Comparison of ENCODE assay signal across 13 cellular contexts in the genomic region with DNA sequence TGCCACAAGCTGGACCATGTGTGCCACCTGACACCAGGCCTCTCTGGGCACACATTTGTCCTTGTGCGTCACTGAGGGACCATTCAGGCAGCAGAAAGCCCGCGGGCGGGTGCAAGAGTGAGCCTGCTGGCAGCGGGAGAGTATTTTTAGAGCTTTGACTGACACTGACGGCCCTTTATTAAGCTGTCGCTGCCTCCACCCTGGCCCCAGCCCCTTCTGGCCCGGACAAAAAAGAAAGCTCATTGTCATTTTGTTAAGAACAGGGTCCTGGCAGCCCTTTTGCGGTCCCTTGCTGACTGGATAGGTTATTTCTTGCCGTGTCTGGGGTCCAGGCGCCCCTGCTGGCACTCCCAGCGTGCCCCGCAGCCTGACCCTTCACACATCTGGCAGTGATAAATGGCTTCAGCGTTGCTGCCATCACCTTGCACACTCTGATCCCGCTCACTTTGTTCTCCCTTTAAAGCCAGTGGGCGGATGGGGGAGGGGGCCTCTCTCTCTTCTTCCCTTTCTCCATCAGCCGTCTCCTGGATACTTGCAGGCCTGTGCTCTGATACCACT.
DNase-seq lines count a peak whose midpoint lies in the region; ATAC-seq and TF ChIP-seq lines count a peak whose summit lies in the region.
"Had no signal": no experiment of that assay in that cellular context is flagged by ENCODE, and none has a peak within 500 bp of the region (broad histone marks: within the 10 kb centered on the region; RNA-seq: fewer than 3 reads in every experiment).

No MANE protein-coding gene starts in this region.

- DNase-seq in C1 segment of cervical spinal cord (lab: John Stamatoyannopoulos, UW) = peak in 8 of 14 donors; percentile 15 to 66 (median 26)
- DNase-seq in NCI-H510A treated with DMSO at 0.1 percent for 48 hours (lab: John Stamatoyannopoulos, UW) = peak; percentile 68
- DNase-seq in glutamatergic neuron = peak; percentile 41
- DNase-seq in neuronal stem cell (ENCODE audit: low spot score) = no peak
- no peak for DNase-seq in activated CD8-positive, alpha-beta T cell treated with anti-CD3 and anti-CD28 coated beads for 36 hours
- no peak for DNase-seq in ACHN
- no peak for DNase-seq in cerebellum (ENCODE audit: low spot score)
- DNase-seq: activated gamma-delta T cell treated with Interleukin-2 at 50 U/mL for 16 hours; HFFc6; lower lobe of right lung; NCI-H1694; stimulated activated CD4-positive, alpha-beta T cell treated with anti-CD3 and anti-CD28 coated beads, Interleukin-4, amount 100 ng/mL, for 1 hour had no signal

- no peak overlapping the region for H2BK5ac ChIP-seq in neuronal stem cell (ENCODE audit: low read length)

- no peak overlapping the region for H3K27ac ChIP-seq in neuronal stem cell (replicated peaks; ENCODE audit: low read length)
- H3K27ac ChIP-seq: lower lobe of right lung had no signal

- H3K36me3 Mint-ChIP-seq in glutamatergic neuron (ENCODE audit: unreplicated experiment) = no peaks in the 10 kb centered on the region
- no peaks in the 10 kb centered on the region for H3K36me3 Mint-ChIP-seq in activated CD8-positive, alpha-beta T cell treated with anti-CD3 and anti-CD28 coated beads for 36 hours (ENCODE audit: low read depth)

- H3K79me1 ChIP-seq in neuronal stem cell (ENCODE audit: low read depth, low read length) = no peaks in the 10 kb centered on the region

- peaks cover 0 to 22% (median 16%) of the 10 kb centered on the region in 3 experiments for H3K27me3 ChIP-seq in neuronal stem cell (ENCODE audit: control insufficient read depth in 3 of 3, insufficient read depth in 3 of 3, low read depth in 1 of 3, low read length in 3 of 3)

- POLR2A ChIA-PET in activated CD8-positive, alpha-beta T cell treated with anti-CD3 and anti-CD28 coated beads for 36 hours (lab: Charles Lee) = no interaction called here

- peak overlapping the region; percentile 23 for H3K4me3 Mint-ChIP-seq in glutamatergic neuron (ENCODE audit: unreplicated experiment)
- no peak overlapping the region for H3K4me3 Mint-ChIP-seq in activated CD8-positive, alpha-beta T cell treated with anti-CD3 and anti-CD28 coated beads for 36 hours
- H3K4me3 Mint-ChIP-seq: HFFc6 had no signal

- peaks cover 5% of the 10 kb centered on the region for H3K9me3 Mint-ChIP-seq in glutamatergic neuron (ENCODE audit: unreplicated experiment)
- no peaks in the 10 kb centered on the region for H3K9me3 Mint-ChIP-seq in activated CD8-positive, alpha-beta T cell treated with anti-CD3 and anti-CD28 coated beads for 36 hours
- H3K9me3 Mint-ChIP-seq: HFFc6 had no signal

- peaks cover 13% of the 10 kb centered on the region for H3K27me3 Mint-ChIP-seq in glutamatergic neuron (ENCODE audit: unreplicated experiment)
- peaks cover 17% of the 10 kb centered on the region for H3K27me3 Mint-ChIP-seq in activated CD8-positive, alpha-beta T cell treated with anti-CD3 and anti-CD28 coated beads for 36 hours

- peak overlapping the region; percentile 96 for H2AK5ac ChIP-seq in neuronal stem cell (ENCODE audit: low read depth, low read length)

- CTCF ChIA-PET in activated CD8-positive, alpha-beta T cell treated with anti-CD3 and anti-CD28 coated beads for 36 hours (lab: Charles Lee) = no interaction called here

- H3K4me1 ChIP-seq in neuronal stem cell (ENCODE audit: control insufficient read depth in 2 of 2, insufficient read depth in 1 of 2, low read depth in 1 of 2, low read length in 2 of 2) = peaks cover 18 to 28% of the 10 kb centered on the region in 2 donors

- no peak overlapping the region for H3K14ac ChIP-seq in neuronal stem cell (ENCODE audit: low read length)

- H2BK120ac ChIP-seq in neuronal stem cell (ENCODE audit: low read depth, low read length) = no peak overlapping the region

- H2AFZ ChIP-seq in neuronal stem cell (ENCODE audit: low read length) = peak overlapping the region; percentile 71

- H2BK12ac ChIP-seq in neuronal stem cell (ENCODE audit: low read length) = peak overlapping the region; percentile 85

- intact Hi-C loops in activated CD8-positive, alpha-beta T cell treated with anti-CD3 and anti-CD28 coated beads for 36 hours (cut with micrococcal nuclease) = no loop called here

- H3K27ac Mint-ChIP-seq in glutamatergic neuron (ENCODE audit: unreplicated experiment) = no peak overlapping the region
- no peak overlapping the region for H3K27ac Mint-ChIP-seq in activated CD8-positive, alpha-beta T cell treated with anti-CD3 and anti-CD28 coated beads for 36 hours
- H3K27ac Mint-ChIP-seq: HFFc6 had no signal

- WGBS in neuronal stem cell (ENCODE audit: extremely low coverage in 2 of 2, insufficient read length in 2 of 2, insufficient replicate concordance in 1 of 2), 2 donors = no CpG with 5 or more reads among the region's 17 CpGs

- no peak overlapping the region for H4K8ac ChIP-seq in neuronal stem cell (ENCODE audit: low read depth, low read length)

- H3K4me3 ChIP-seq in neuronal stem cell (ENCODE audit: low read length in 2 of 2) = peak overlapping the region in 1 of 2 donors; percentile 2
- H3K4me3 ChIP-seq: lower lobe of right lung had no signal

- H4K91ac ChIP-seq in neuronal stem cell (ENCODE audit: low read depth, low read length, poor library complexity) = no peak overlapping the region

- no peak for TF ChIP-seq CTCF in glutamatergic neuron (IDR thresholded peaks at IDR 0.05; ENCODE audit: partially characterized antibody, unreplicated experiment)
- no peak for TF ChIP-seq CTCF in activated CD8-positive, alpha-beta T cell treated with anti-CD3 and anti-CD28 coated beads for 36 hours (IDR thresholded peaks at IDR 0.05)

- H3K4me1 Mint-ChIP-seq in glutamatergic neuron (ENCODE audit: low read depth, unreplicated experiment) = peaks cover 9% of the 10 kb centered on the region
- peaks cover 22% of the 10 kb centered on the region for H3K4me1 Mint-ChIP-seq in activated CD8-positive, alpha-beta T cell treated with anti-CD3 and anti-CD28 coated beads for 36 hours (ENCODE audit: low read depth)

- no peaks in the 10 kb centered on the region for H3K9me3 ChIP-seq in neuronal stem cell (replicated peaks in 1 of 2; ENCODE audit: control insufficient read depth in 2 of 2, insufficient read depth in 1 of 2, low read depth in 1 of 2, low read length in 2 of 2)
- H3K9me3 ChIP-seq: lower lobe of right lung had no signal

- in situ Hi-C loops in ACHN (cut with HindIII; ENCODE audit: low pct_ligation_motif_present, low pct_unique_long_range_greater_than_20kb, low sequenced_read_pairs) = no loop called here

- peak overlapping the region; percentile 65 for H2BK15ac ChIP-seq in neuronal stem cell (ENCODE audit: low read length)

- H3K23ac ChIP-seq in neuronal stem cell (ENCODE audit: low read depth, low read length, poor library complexity) = no peak overlapping the region

- no peak for ATAC-seq in activated CD8-positive, alpha-beta T cell treated with anti-CD3 and anti-CD28 coated beads for 36 hours
- ATAC-seq in GM21529 (IDR thresholded peaks at IDR 0.05; ENCODE audit: unreplicated experiment) = no peak
- ATAC-seq: lower lobe of right lung had no signal

- H3K18ac ChIP-seq in neuronal stem cell (ENCODE audit: low read length) = peak overlapping the region; percentile 84

- H3K4ac ChIP-seq in neuronal stem cell (ENCODE audit: low read length) = no peak overlapping the region

- H3K4me2 ChIP-seq in neuronal stem cell (ENCODE audit: insufficient read depth, low read length, poor library complexity, severe bottlenecking) = no peak overlapping the region

- H3K9ac ChIP-seq in neuronal stem cell (ENCODE audit: low read depth, low read length, poor library complexity) = no peak overlapping the region

- H3K36me3 ChIP-seq in neuronal stem cell (replicated peaks in 1 of 2; ENCODE audit: control insufficient read depth in 2 of 2, insufficient read depth in 2 of 2, low read length in 2 of 2) = no peaks in the 10 kb centered on the region
- H3K36me3 ChIP-seq: lower lobe of right lung had no signal

Comparison
In these comparisons a context has a peak if more than half of its experiments do, and no peak if none do; other contexts are left out.
1. DNase-seq: peak in C1 segment of cervical spinal cord (8 of 14), NCI-H510A treated with DMSO at 0.1 percent for 48 hours (single experiment) and glutamatergic neuron (single experiment); none in neuronal stem cell (single experiment), activated CD8-positive, alpha-beta T cell treated with anti-CD3 and anti-CD28 coated beads for 36 hours (single experiment), ACHN (single experiment) and cerebellum (single experiment).